35 cellular contexts compared by ENCODE assay signal in the genomic region with DNA sequence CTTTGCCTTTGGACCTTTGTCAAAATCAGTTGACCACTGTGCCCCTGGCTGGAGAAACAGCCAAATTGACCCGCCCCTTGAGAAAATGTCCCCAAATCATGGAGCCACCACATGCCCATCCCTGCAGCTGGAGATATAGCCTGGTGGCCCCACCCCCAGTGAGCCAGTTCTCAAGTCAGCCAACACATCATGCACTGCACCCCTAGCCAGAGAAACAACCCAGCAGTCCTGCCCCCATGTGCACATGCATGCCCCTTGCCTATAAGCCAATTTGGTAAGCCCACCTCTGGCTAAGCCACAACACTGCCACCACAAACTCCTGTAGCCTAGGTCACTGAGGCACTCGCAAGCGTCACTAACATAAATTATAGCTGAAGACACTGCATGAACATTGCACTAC.
"Had no signal": no experiment of that assay in that cellular context is flagged by ENCODE, and none has a peak within 500 bp of the region (broad histone marks: within the 10 kb centered on the region; RNA-seq: fewer than 3 reads in every experiment).

No MANE protein-coding gene starts in this region.

- H3K4me3 ChIP-seq: MG63 had no signal

- H3K36me3 ChIP-seq: MG63 had no signal

- DNase-seq: Karpas-422, Kasumi-1, KG1, MG63, MM.1S, MV-4-11, NCI-H1048, NCI-H1092, NCI-H1092 treated with DMSO at 0.1 percent for 48 hours, NCI-H1105, NCI-H1105 treated with DMSO at 0.1 percent for 48 hours, NCI-H1417, NCI-H1417 treated with DMSO at 0.1 percent for 48 hours, NCI-H1436, NCI-H1436 treated with DMSO at 0.1 percent for 48 hours, NCI-H146, NCI-H1694, NCI-H1694 treated with DMSO at 0.1 percent for 48 hours, NCI-H187, NCI-H187 treated with DMSO at 0.1 percent for 48 hours, NCI-H1930, NCI-H2029, NCI-H2029 treated with DMSO at 0.1 percent for 48 hours, NCI-H2081, NCI-H2081 treated with DMSO at 0.1 percent for 48 hours, NCI-H2107, NCI-H2171, NCI-H2171 treated with DMSO at 0.1 percent for 48 hours, NCI-H2227 treated with DMSO at 0.1 percent for 48 hours, NCI-H226, NCI-H345, NCI-H446, NCI-H446 treated with DMSO at 0.1 percent for 48 hours, NCI-H510A had no signal

- H3K27ac ChIP-seq: KMS-11 had no signal

- H3K27me3 ChIP-seq: MG63 had no signal
